In the genomic region with DNA sequence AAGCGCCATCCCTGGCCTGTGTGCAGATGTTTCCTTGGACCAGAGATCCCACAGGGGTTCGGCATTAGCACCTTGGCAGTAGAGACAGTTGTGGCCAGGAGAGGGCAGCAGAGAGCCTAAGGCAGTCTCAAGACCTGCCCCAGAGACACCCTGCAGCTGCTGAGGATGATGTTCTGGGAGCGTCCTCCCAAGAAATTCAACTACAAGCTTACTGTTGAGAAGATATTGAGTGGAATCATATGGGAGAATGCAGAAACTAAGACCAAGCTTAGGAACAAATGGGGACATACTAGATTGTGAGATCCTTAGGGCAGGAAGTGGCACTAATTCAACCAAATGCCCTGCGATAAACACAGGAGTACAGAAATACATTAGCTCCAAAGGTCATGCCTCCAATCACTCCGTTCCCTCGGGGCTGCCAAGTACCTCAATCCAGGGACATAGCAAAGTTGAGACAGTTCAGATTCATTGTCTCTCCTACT, we compare ENCODE assay signal across 8 cellular contexts. TPM values are rescaled to one million over a fixed set of nuclear protein-coding genes. Genes with fewer than 3 reads are reported as not detected.
DNase-seq lines count a peak whose midpoint lies in the region; TF ChIP-seq lines count a peak whose summit lies in the region.

No MANE protein-coding gene starts in this region.

- no peaks in the 10 kb centered on the region for H3K9me3 Mint-ChIP-seq in activated naive CD8-positive, alpha-beta T cell treated with anti-CD3 and anti-CD28 coated beads for 36 hours

- no peaks in the 10 kb centered on the region for H3K9me3 ChIP-seq in MG63
- H3K9me3 ChIP-seq in cardiac muscle cell (ENCODE audit: low read depth): no peaks in the 10 kb centered on the region

- no peaks in the 10 kb centered on the region for H3K27me3 Mint-ChIP-seq in activated naive CD8-positive, alpha-beta T cell treated with anti-CD3 and anti-CD28 coated beads for 36 hours

- no peaks in the 10 kb centered on the region for H3K27me3 ChIP-seq in MG63
- H3K27me3 ChIP-seq in cardiac muscle cell: no peaks in the 10 kb centered on the region

- H3K27ac ChIP-seq in cardiac muscle cell: no peak overlapping the region

- TF ChIP-seq CTCF in GM12864 (IDR thresholded peaks at IDR 0.05; ENCODE audit: low read depth, low read length, missing control alignments) (peak; percentile 98), cardiac muscle cell (IDR thresholded peaks at IDR 0.05; ENCODE audit: low read depth, low read length) (peak; percentile 97)

- peak overlapping the region; percentile 40 for H3K4me3 Mint-ChIP-seq in activated naive CD8-positive, alpha-beta T cell treated with anti-CD3 and anti-CD28 coated beads for 36 hours

- H3K36me3 Mint-ChIP-seq in activated naive CD8-positive, alpha-beta T cell treated with anti-CD3 and anti-CD28 coated beads for 36 hours: peaks cover 12% of the 10 kb centered on the region

- H3K4me1 Mint-ChIP-seq in activated naive CD8-positive, alpha-beta T cell treated with anti-CD3 and anti-CD28 coated beads for 36 hours: peaks cover 49% of the 10 kb centered on the region

- H3K4me3 ChIP-seq in GM12864 (ENCODE audit: low read depth, low read length) (no peak overlapping the region), MG63 (no peak overlapping the region), cardiac muscle cell (no peak overlapping the region)

- H3K36me3 ChIP-seq in MG63 (no peaks in the 10 kb centered on the region), cardiac muscle cell (no peaks in the 10 kb centered on the region)

- peak overlapping the region; percentile 75 for H3K27ac Mint-ChIP-seq in activated naive CD8-positive, alpha-beta T cell treated with anti-CD3 and anti-CD28 coated beads for 36 hours

- H3K4me1 ChIP-seq in cardiac muscle cell (ENCODE audit: low read depth): no peaks in the 10 kb centered on the region

- DNase-seq in GM12864 (ENCODE audit: low read depth) (peak; percentile 60), HCEC 1CT (peak; percentile 76), MG63 (peak; percentile 66), SKM-1 (lab: John Stamatoyannopoulos, UW; ENCODE audit: unreplicated experiment) (peak; percentile 58), cardiac muscle cell (ENCODE audit: low read depth in 1 of 2, low spot score in 1 of 2) (peak; percentile 83 to 85), pulmonary artery endothelial cell (ENCODE audit: low read depth, low spot score) (peak; percentile 11), NCI-H1048 (lab: John Stamatoyannopoulos, UW) (no peak)
- DNase-seq in activated naive CD8-positive, alpha-beta T cell treated with anti-CD3 and anti-CD28 coated beads for 36 hours: peak; percentile 84

RNA-seq across cellular contexts. Expression of a gene that starts 2.0 kb away (rescaled TPM):
- total RNA-seq in MG63 (2014; rRNA removed; shearing (Covaris generic); ENCODE audit: low replicate concordance): not detected in 2 replicates
- 1 to 10 TPM; 1.9 to 2.0 TPM for total RNA-seq in activated naive CD8-positive, alpha-beta T cell treated with anti-CD3 and anti-CD28 coated beads for 36 hours
- 0.80 TPM in 1 of 2 replicates, not detected in the other for total RNA-seq in cardiac muscle cell
- polyA plus RNA-seq in cardiac muscle cell: not detected in 2 replicates
- total RNA-seq in pulmonary artery endothelial cell: not detected in 2 replicates
